Comparison of ENCODE assay signal across 31 cellular contexts in the genomic region with DNA sequence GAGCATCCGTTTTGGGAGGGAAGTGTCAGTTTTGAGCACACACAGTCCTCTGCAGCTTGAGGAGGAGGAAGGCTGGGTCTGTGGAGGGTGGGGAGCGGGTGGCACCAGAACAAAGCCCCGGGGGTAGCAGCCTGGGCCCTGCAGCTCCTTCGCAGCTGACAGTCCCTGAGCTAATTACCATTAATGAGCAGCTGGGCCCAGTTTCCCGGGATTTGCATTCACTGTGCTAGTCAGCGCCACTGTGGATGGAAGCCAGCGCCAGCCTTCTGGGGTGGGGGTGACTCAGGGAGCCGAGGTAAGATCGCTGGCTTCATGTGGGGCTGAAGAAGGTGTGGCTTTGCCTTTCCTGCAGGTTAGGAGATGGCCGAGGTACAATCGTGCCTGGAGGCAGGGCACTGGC. TPM values are rescaled to one million over a fixed set of nuclear protein-coding genes. Genes with fewer than 3 reads are reported as not detected.
DNase-seq lines count a peak whose midpoint lies in the region; ATAC-seq, FAIRE-seq and TF ChIP-seq lines count a peak whose summit lies in the region.
"Had no signal": no experiment of that assay in that cellular context is flagged by ENCODE, and none has a peak within 500 bp of the region (broad histone marks: within the 10 kb centered on the region; RNA-seq: fewer than 3 reads in every experiment).

No MANE protein-coding gene starts in this region.

- POLR2A ChIA-PET in HepG2 (lab: Yijun Ruan, JAX) (interaction anchor here (0.6 kb wide), 1 partner anchor 167 kb away, joined by 3 read pairs; no protein-coding TSS in a partner anchor), PC-3 (lab: Charles Lee; ENCODE audit: unreplicated experiment) (interaction anchor here (0.6 kb wide), 1 partner anchor 31 kb away, joined by 5 read pairs; no protein-coding TSS in a partner anchor)

- intact Hi-C loops in HepG2 (cut with micrococcal nuclease; ENCODE audit: unreplicated experiment) (no loop called here), right lobe of liver (cut with DNase I) (no loop called here), PC-3 (cut with micrococcal nuclease) (no loop called here), left lung (cut with DNase I) (no loop called here)

- H3K4me1 ChIP-seq in HepG2 (ENCODE audit: insufficient read depth, low read length) (no peaks in the 10 kb centered on the region), right lobe of liver (no peaks in the 10 kb centered on the region), PC-3 (ENCODE audit: insufficient read depth, low read length) (no peaks in the 10 kb centered on the region), left lung (no peaks in the 10 kb centered on the region)
- H3K4me1 ChIP-seq: body of pancreas, colonic mucosa had no signal

- TF ChIP-seq EP300 in HepG2 (IDR thresholded peaks at IDR 0.05; ENCODE audit: low read depth in 2 of 2, low read length in 2 of 2) (no peak), HepG2 (CRISPR knock-in tag; IDR thresholded peaks at IDR 0.05; ENCODE audit: borderline replicate concordance) (no peak)

- CTCF ChIA-PET in HepG2 (lab: Yijun Ruan, JAX; ENCODE audit: low intra/inter-chr PET ratio, low total read pairs) (no interaction called here), PC-3 (lab: Charles Lee) (interaction anchor here (0.7 kb wide), 1 partner anchor 11 kb away, joined by 3 read pairs; no protein-coding TSS in a partner anchor)

- no peaks in the 10 kb centered on the region for H3K9me3 ChIP-seq in HepG2 (ENCODE audit: low read length)
- no peaks in the 10 kb centered on the region for H3K9me3 ChIP-seq in right lobe of liver
- no peaks in the 10 kb centered on the region for H3K9me3 ChIP-seq in PC-3 (ENCODE audit: low read length)
- H3K9me3 ChIP-seq in left lung, result no peaks in the 10 kb centered on the region
- H3K9me3 ChIP-seq: body of pancreas, colonic mucosa had no signal

- BruUV-seq in HepG2 (replicated peaks; lab: Mats Ljungman, UMichigan), result no TSS peak
- no TSS peak for BruUV-seq in PC-3 (replicated peaks; lab: Mats Ljungman, UMichigan)

- TF ChIP-seq POLR2A in HepG2 (IDR thresholded peaks at IDR 0.05; ENCODE audit: insufficient read depth in 1 of 2, low read depth in 2 of 2, low read length in 2 of 2) (no peak), right lobe of liver (IDR thresholded peaks at IDR 0.05) (no peak)

- H3K27me3 ChIP-seq in HepG2 (ENCODE audit: control insufficient read depth in 1 of 2, insufficient read depth in 2 of 2, low read length in 2 of 2) (peaks cover 14 to 65% of the 10 kb centered on the region in 2 experiments), right lobe of liver (no peaks in the 10 kb centered on the region), PC-3 (ENCODE audit: low read length) (peaks cover 27% of the 10 kb centered on the region; the same call in 1 of the 2 replicates), left lung (peaks cover 0 to 8% of the 10 kb centered on the region in 2 donors)
- H3K27me3 ChIP-seq: body of pancreas, colonic mucosa had no signal

- TF ChIP-seq CTCF in HepG2 (CRISPR knock-in tag; IDR thresholded peaks at IDR 0.05), result no peak
- TF ChIP-seq CTCF in right lobe of liver (IDR thresholded peaks at IDR 0.05), result no peak
- TF ChIP-seq CTCF in nephron progenitor cell (IDR thresholded peaks at IDR 0.05), result no peak
- TF ChIP-seq CTCF in PC-3 (conservative IDR thresholded peaks at IDR 0.05; ENCODE audit: low read depth, low read length), result no peak
- no peak for TF ChIP-seq CTCF in left lung (IDR thresholded peaks at IDR 0.05)

- no peak for FAIRE-seq in HepG2 (lab: Jason Lieb, UNC)
- FAIRE-seq: GM12878, kidney had no signal

- no peaks in the 10 kb centered on the region for H3K9me2 ChIP-seq in PC-3 (replicated peaks; ENCODE audit: low read length)

- H3K4me3 ChIP-seq in HepG2 (replicated peaks in 1 of 3; ENCODE audit: insufficient read depth in 1 of 3, low read depth in 2 of 3, low read length in 3 of 3), result no peak overlapping the region
- H3K4me3 ChIP-seq in right lobe of liver, result no peak overlapping the region
- no peak overlapping the region for H3K4me3 ChIP-seq in PC-3 (ENCODE audit: low read length)
- no peak overlapping the region for H3K4me3 ChIP-seq in left lung
- H3K4me3 ChIP-seq: body of pancreas, colonic mucosa, GM12878, PC-9 had no signal

- no peaks in the 10 kb centered on the region for H4K20me1 ChIP-seq in HepG2 (ENCODE audit: insufficient read depth, low read length)
- no peaks in the 10 kb centered on the region for H4K20me1 ChIP-seq in PC-3 (ENCODE audit: low read length)

- H3K4me2 ChIP-seq in HepG2 (ENCODE audit: low read depth, low read length) (no peak overlapping the region), PC-3 (ENCODE audit: low read length) (no peak overlapping the region)
- H3K4me2 ChIP-seq: PC-9 had no signal

- no peaks in the 10 kb centered on the region for H3K9me3 Mint-ChIP-seq in nephron progenitor cell
- H3K9me3 Mint-ChIP-seq: activated naive CD4-positive, alpha-beta T cell treated with anti-CD3 and anti-CD28 coated beads, Interleukin-2, amount 50 U/mL, for 72 hours; activated T-cell treated with anti-CD3 and anti-CD28 coated beads, Interleukin-2, amount 50 U/mL, for 24 hours; memory B cell; naive B cell; stimulated activated naive CD8-positive, alpha-beta T cell treated with anti-CD3 and anti-CD28 coated beads, Interleukin-15, Interleukin-2, amounts not matched to agents 100 ng/mL and 50 ng/mL, for 24 hours had no signal

- in situ Hi-C loops in HepG2 (cut with HindIII; ENCODE audit: extremely low pct_ligation_motif_present, low pct_unique_long_range_greater_than_20kb), result no loop called here

- no peak for TF ChIP-seq RAD21 in HepG2 (CRISPR knock-in tag; IDR thresholded peaks at IDR 0.05)

- WGBS in HepG2 (ENCODE audit: low lambda C conversion rate), result 1% methylated on average over 9 of the region's 11 CpGs
- WGBS in right lobe of liver (ENCODE audit: insufficient coverage, low coverage, low lambda C conversion rate, missing lambda C conversion rate), result 8% methylated on average over 2 of the region's 11 CpGs

- no peak overlapping the region for H3K4me3 Mint-ChIP-seq in nephron progenitor cell
- H3K4me3 Mint-ChIP-seq: activated CD8-positive, alpha-beta T cell treated with anti-CD3 and anti-CD28 coated beads, Interleukin-2, amount 10 ng/mL, durations not matched to agents 7 days and 5 days; activated T-cell treated with anti-CD3 and anti-CD28 coated beads, Interleukin-2, amount 50 U/mL, for 24 hours; memory B cell; naive B cell; stimulated activated naive CD8-positive, alpha-beta T cell treated with anti-CD3 and anti-CD28 coated beads, Interleukin-15, Interleukin-2, amounts not matched to agents 100 ng/mL and 50 ng/mL, for 24 hours had no signal

- H3K36me3 Mint-ChIP-seq in nephron progenitor cell (ENCODE audit: low read depth), result no peaks in the 10 kb centered on the region
- H3K36me3 Mint-ChIP-seq: activated naive CD4-positive, alpha-beta T cell treated with anti-CD3 and anti-CD28 coated beads, Interleukin-2, amount 50 U/mL, for 72 hours; memory B cell; naive B cell had no signal

- no peaks in the 10 kb centered on the region for H3K36me3 ChIP-seq in HepG2 (replicated peaks in 1 of 2; ENCODE audit: control insufficient read depth in 1 of 2, insufficient read depth in 2 of 2, low read length in 2 of 2)
- H3K36me3 ChIP-seq in right lobe of liver, result no peaks in the 10 kb centered on the region
- H3K36me3 ChIP-seq in PC-3 (ENCODE audit: low read depth, low read length), result no peaks in the 10 kb centered on the region
- no peaks in the 10 kb centered on the region for H3K36me3 ChIP-seq in left lung
- H3K36me3 ChIP-seq: colonic mucosa had no signal

- no peaks in the 10 kb centered on the region for H3F3A ChIP-seq in PC-3 (ENCODE audit: low read length, unreplicated experiment)

- H3K4me1 Mint-ChIP-seq in nephron progenitor cell, result peaks cover 48% of the 10 kb centered on the region
- H3K4me1 Mint-ChIP-seq: memory B cell, naive B cell had no signal

- H3K27me3 Mint-ChIP-seq in nephron progenitor cell (ENCODE audit: low read depth, poor library complexity), result peaks cover 6% of the 10 kb centered on the region

- no peak overlapping the region for H3K27ac ChIP-seq in HepG2 (ENCODE audit: extremely low read length, insufficient read depth, low read length)
- H3K27ac ChIP-seq in right lobe of liver, result no peak overlapping the region
- no peak overlapping the region for H3K27ac ChIP-seq in PC-3 (ENCODE audit: low read length)
- H3K27ac ChIP-seq in left lung, result no peak overlapping the region
- H3K27ac ChIP-seq: body of pancreas, C4-2B, colonic mucosa, HL-60, PC-9 had no signal

- no peak overlapping the region for H3K9ac ChIP-seq in HepG2 (ENCODE audit: insufficient read depth, low read depth, low read length)
- H3K9ac ChIP-seq in PC-3 (ENCODE audit: low read length), result no peak overlapping the region

- peak overlapping the region; percentile 34 for H3K27ac Mint-ChIP-seq in nephron progenitor cell
- H3K27ac Mint-ChIP-seq: activated CD8-positive, alpha-beta T cell treated with anti-CD3 and anti-CD28 coated beads, Interleukin-2, amount 10 ng/mL, durations not matched to agents 7 days and 5 days; activated naive CD4-positive, alpha-beta T cell treated with anti-CD3 and anti-CD28 coated beads, Interleukin-2, amount 50 U/mL, for 72 hours; activated T-cell treated with anti-CD3 and anti-CD28 coated beads, Interleukin-2, amount 50 U/mL, for 24 hours; memory B cell; naive B cell; progenitor cell of endocrine pancreas; stimulated activated naive CD8-positive, alpha-beta T cell treated with anti-CD3 and anti-CD28 coated beads, Interleukin-15, Interleukin-2, amounts not matched to agents 100 ng/mL and 50 ng/mL, for 24 hours had no signal

- no peaks in the 10 kb centered on the region for H3K79me2 ChIP-seq in HepG2 (ENCODE audit: insufficient read depth, low read length)
- H3K79me2 ChIP-seq in PC-3 (ENCODE audit: low read length), result no peaks in the 10 kb centered on the region

- peak; percentile 24 for ATAC-seq in HepG2
- no peak for ATAC-seq in right lobe of liver
- no peak for ATAC-seq in PC-3
- ATAC-seq in left lung, result no peak
- ATAC-seq in GM21529 (IDR thresholded peaks at IDR 0.05; ENCODE audit: unreplicated experiment), result no peak
- ATAC-seq: activated CD8-positive, alpha-beta T cell treated with anti-CD3 and anti-CD28 coated beads, Interleukin-2, amount 10 ng/mL, durations not matched to agents 7 days and 5 days; activated naive CD4-positive, alpha-beta T cell treated with anti-CD3 and anti-CD28 coated beads, Interleukin-2, amount 50 U/mL, for 72 hours; body of pancreas; GM12878 had no signal

- no peak overlapping the region for H2AFZ ChIP-seq in HepG2 (ENCODE audit: low read length)
- no peak overlapping the region for H2AFZ ChIP-seq in PC-3 (ENCODE audit: low read length)
- H2AFZ ChIP-seq: PC-9 had no signal

- DNase-seq in HepG2 (ENCODE audit: low spot score) (no peak), right lobe of liver (no peak), anterior cingulate cortex (lab: John Stamatoyannopoulos, UW) (peak in 52 of 58 donors; percentile 4 to 81 (median 46)), nephron progenitor cell (no peak), PC-3 (no peak), left lung (no peak), OCI-M2 (lab: John Stamatoyannopoulos, UW; ENCODE audit: unreplicated experiment) (no peak)
- DNase-seq: activated CD4-positive, CD25-positive, alpha-beta regulatory T cell; activated CD8-positive, alpha-beta T cell treated with anti-CD3 and anti-CD28 coated beads, Interleukin-2, amount 10 ng/mL, durations not matched to agents 7 days and 5 days; activated T-cell treated with anti-CD3 and anti-CD28 coated beads, Interleukin-2, amount 50 U/mL, for 24 hours; body of pancreas; colonic mucosa; IMR-90; kidney; naive B cell; NCI-H187 treated with DMSO at 0.1 percent for 48 hours; NCI-H510A; PC-9 had no signal

RNA-seq across cellular contexts. Expression of a gene that starts 18.5 kb away (rescaled TPM):
- total RNA-seq in HepG2 (2016; rRNA removed; fragmentation: Illumina TruSeq; extraction: Trizol), result 87.7 and 98.2 TPM in 2 replicates
- 26.2 and 26.7 TPM in 2 replicates for total RNA-seq in HepG2 (2016; cell fraction: cytosol; rRNA removed; fragmentation: Illumina TruSeq; extraction: Trizol; ENCODE audit: low read depth)
- total RNA-seq in HepG2 (2016; cell fraction: insoluble cytoplasmic fraction; rRNA removed; fragmentation: Illumina TruSeq; extraction: Trizol), result 85.6 and 95.5 TPM in 2 replicates
- 86.8 and 92.3 TPM in 2 replicates for total RNA-seq in HepG2 (2016; cell fraction: membrane; rRNA removed; fragmentation: Illumina TruSeq; extraction: Trizol)
- 37.3 and 40.4 TPM in 2 replicates for total RNA-seq in HepG2 (2016; cell fraction: nucleus; rRNA removed; fragmentation: Illumina TruSeq; extraction: Trizol)
- 29.9 and 41.3 TPM in 2 replicates for polyA plus RNA-seq in HepG2 (2011; rRNA removed)
- 26.1 and 37.8 TPM in 2 replicates for polyA plus RNA-seq in HepG2 (2011; cell fraction: cytosol; rRNA removed)
- 10.4 and 16.8 TPM in 2 replicates for polyA plus RNA-seq in HepG2 (2011; cell fraction: nucleus; rRNA removed)
- 39.7 and 59.3 TPM in 2 replicates for polyA plus RNA-seq in HepG2 (2012)
- polyA plus RNA-seq in HepG2 (2016; cell fraction: cytosol; fragmentation: Illumina TruSeq; extraction: Trizol; ENCODE audit: low read depth), result 18.8 and 21.5 TPM in 2 replicates
- 78.8 and 84.6 TPM in 2 replicates for polyA plus RNA-seq in HepG2 (2016; cell fraction: insoluble cytoplasmic fraction; fragmentation: Illumina TruSeq; extraction: Trizol; ENCODE audit: low read depth)
- 49.8 and 51.3 TPM in 2 replicates for polyA plus RNA-seq in HepG2 (2016; cell fraction: membrane; fragmentation: Illumina TruSeq; extraction: Trizol; ENCODE audit: low read depth)
- polyA plus RNA-seq in HepG2 (2016; cell fraction: nucleus; fragmentation: Illumina TruSeq; extraction: Trizol; ENCODE audit: insufficient read depth, low read depth), result 53.3 and 55.5 TPM in 2 replicates
- 29.6 and 43.5 TPM in 2 replicates for polyA minus RNA-seq in HepG2 (2011; rRNA and poly(A)+ RNA removed; ENCODE audit: low replicate concordance)
- 17.1 and 26.2 TPM in 2 replicates for polyA minus RNA-seq in HepG2 (2011; cell fraction: cytosol; rRNA and poly(A)+ RNA removed)
- polyA minus RNA-seq in HepG2 (2011; cell fraction: nucleus; rRNA and poly(A)+ RNA removed), result 8.4 and 15.7 TPM in 2 replicates
- 100 to 1,000 TPM in 2 of 6 experiments, 10 to 100 TPM in 4; 14.4 to 166 (median 46.0) TPM for total RNA-seq in right lobe of liver
- total RNA-seq in PC-3 (2014; rRNA removed), result 99.3 and 105 TPM in 2 replicates
- 10 to 100 TPM; 24.7 to 40.9 TPM for total RNA-seq in left lung

RNA-seq across cellular contexts. Expression of a gene that starts 24.4 kb away (rescaled TPM):
- not detected in 2 replicates for total RNA-seq in HepG2 (2016; rRNA removed; fragmentation: Illumina TruSeq; extraction: Trizol)
- total RNA-seq in HepG2 (2016; cell fraction: cytosol; rRNA removed; fragmentation: Illumina TruSeq; extraction: Trizol; ENCODE audit: low read depth), result not detected in 2 replicates
- not detected in 2 replicates for total RNA-seq in HepG2 (2016; cell fraction: insoluble cytoplasmic fraction; rRNA removed; fragmentation: Illumina TruSeq; extraction: Trizol)
- not detected in 2 replicates for total RNA-seq in HepG2 (2016; cell fraction: membrane; rRNA removed; fragmentation: Illumina TruSeq; extraction: Trizol)
- not detected in 2 replicates for total RNA-seq in HepG2 (2016; cell fraction: nucleus; rRNA removed; fragmentation: Illumina TruSeq; extraction: Trizol)
- not detected in 2 replicates for polyA plus RNA-seq in HepG2 (2011; rRNA removed)
- polyA plus RNA-seq in HepG2 (2011; cell fraction: cytosol; rRNA removed), result not detected in 2 replicates
- polyA plus RNA-seq in HepG2 (2011; cell fraction: nucleus; rRNA removed), result not detected in 2 replicates
- not detected in 2 replicates for polyA plus RNA-seq in HepG2 (2012)
- polyA plus RNA-seq in HepG2 (2016; cell fraction: cytosol; fragmentation: Illumina TruSeq; extraction: Trizol; ENCODE audit: low read depth), result not detected in 2 replicates
- polyA plus RNA-seq in HepG2 (2016; cell fraction: insoluble cytoplasmic fraction; fragmentation: Illumina TruSeq; extraction: Trizol; ENCODE audit: low read depth), result not detected in 2 replicates
- not detected in 2 replicates for polyA plus RNA-seq in HepG2 (2016; cell fraction: membrane; fragmentation: Illumina TruSeq; extraction: Trizol; ENCODE audit: low read depth)
- polyA plus RNA-seq in HepG2 (2016; cell fraction: nucleus; fragmentation: Illumina TruSeq; extraction: Trizol; ENCODE audit: insufficient read depth, low read depth), result not detected in 2 replicates
- polyA minus RNA-seq in HepG2 (2011; rRNA and poly(A)+ RNA removed; ENCODE audit: low replicate concordance), result not detected in 2 replicates
- not detected in 2 replicates for polyA minus RNA-seq in HepG2 (2011; cell fraction: cytosol; rRNA and poly(A)+ RNA removed)
- not detected in 2 replicates for polyA minus RNA-seq in HepG2 (2011; cell fraction: nucleus; rRNA and poly(A)+ RNA removed)
- total RNA-seq in right lobe of liver, result under 1 TPM in 1 of 6 experiments, not detected in 5; 0.33 TPM
- 0.40 and 0.98 TPM in 2 replicates for total RNA-seq in PC-3 (2014; rRNA removed)
- total RNA-seq in left lung, result under 1 TPM; 0.18 to 0.52 TPM
- total RNA-seq: activated CD8-positive, alpha-beta T cell treated with anti-CD3 and anti-CD28 coated beads, Interleukin-2, amount 10 ng/mL, durations not matched to agents 7 days and 5 days; body of pancreas; GM12878; IMR-90; MCF 10A; PC-9; progenitor cell of endocrine pancreas; SK-MEL-5; T-helper 2 cell treated with Interferon-gamma antibody and Interleukin-4, amounts not matched to agents 100 ng/mL and 5 ng/mL, for 36 hours had no signal
- polyA plus RNA-seq: IMR-90 had no signal

RNA-seq across cellular contexts. Expression of a gene that starts 41.1 kb away (rescaled TPM):
- total RNA-seq in HepG2 (2016; rRNA removed; fragmentation: Illumina TruSeq; extraction: Trizol) (not detected in 2 replicates), right lobe of liver (not detected), PC-3 (2014; rRNA removed) (not detected in 2 replicates), left lung (not detected)
- not detected in 2 replicates for total RNA-seq in HepG2 (2016; cell fraction: cytosol; rRNA removed; fragmentation: Illumina TruSeq; extraction: Trizol; ENCODE audit: low read depth)
- total RNA-seq in HepG2 (2016; cell fraction: insoluble cytoplasmic fraction; rRNA removed; fragmentation: Illumina TruSeq; extraction: Trizol), result not detected in 2 replicates
- not detected in 2 replicates for total RNA-seq in HepG2 (2016; cell fraction: membrane; rRNA removed; fragmentation: Illumina TruSeq; extraction: Trizol)
- not detected in 2 replicates for total RNA-seq in HepG2 (2016; cell fraction: nucleus; rRNA removed; fragmentation: Illumina TruSeq; extraction: Trizol)
- not detected in 2 replicates for polyA plus RNA-seq in HepG2 (2011; rRNA removed)
- polyA plus RNA-seq in HepG2 (2011; cell fraction: cytosol; rRNA removed), result not detected in 2 replicates
- polyA plus RNA-seq in HepG2 (2011; cell fraction: nucleus; rRNA removed), result not detected in 2 replicates
- polyA plus RNA-seq in HepG2 (2012), result not detected in 2 replicates
- not detected in 2 replicates for polyA plus RNA-seq in HepG2 (2016; cell fraction: cytosol; fragmentation: Illumina TruSeq; extraction: Trizol; ENCODE audit: low read depth)
- polyA plus RNA-seq in HepG2 (2016; cell fraction: insoluble cytoplasmic fraction; fragmentation: Illumina TruSeq; extraction: Trizol; ENCODE audit: low read depth), result not detected in 2 replicates
- not detected in 2 replicates for polyA plus RNA-seq in HepG2 (2016; cell fraction: membrane; fragmentation: Illumina TruSeq; extraction: Trizol; ENCODE audit: low read depth)
- polyA plus RNA-seq in HepG2 (2016; cell fraction: nucleus; fragmentation: Illumina TruSeq; extraction: Trizol; ENCODE audit: insufficient read depth, low read depth), result not detected in 2 replicates
- polyA minus RNA-seq in HepG2 (2011; rRNA and poly(A)+ RNA removed; ENCODE audit: low replicate concordance), result not detected in 2 replicates
- polyA minus RNA-seq in HepG2 (2011; cell fraction: cytosol; rRNA and poly(A)+ RNA removed), result not detected in 2 replicates
- not detected in 2 replicates for polyA minus RNA-seq in HepG2 (2011; cell fraction: nucleus; rRNA and poly(A)+ RNA removed)
- total RNA-seq: activated CD8-positive, alpha-beta T cell treated with anti-CD3 and anti-CD28 coated beads, Interleukin-2, amount 10 ng/mL, durations not matched to agents 7 days and 5 days; activated naive CD4-positive, alpha-beta T cell treated with anti-CD3 and anti-CD28 coated beads, Interleukin-2, amount 50 U/mL, for 72 hours; colonic mucosa; GM12878; IMR-90; kidney; MCF 10A; PC-9; progenitor cell of endocrine pancreas; SK-MEL-5; skeletal muscle tissue; T-helper 2 cell treated with Interferon-gamma antibody and Interleukin-4, amounts not matched to agents 100 ng/mL and 5 ng/mL, for 36 hours; urinary bladder had no signal
- polyA plus RNA-seq: GM12878, IMR-90, urinary bladder had no signal

Comparison
In these comparisons a context has a peak if more than half of its experiments do, and no peak if none do; other contexts are left out.
1. DNase-seq: peak in anterior cingulate cortex (52 of 58); none in HepG2 (single experiment), right lobe of liver (0 of 3), nephron progenitor cell (single experiment), PC-3 (single experiment), left lung (0 of 2) and OCI-M2 (single experiment).